In genomic region chr6:43334466-43335095, GRCh38 we compare ENCODE assay signal across 8 cellular contexts. TPM values are rescaled to one million over a fixed set of nuclear protein-coding genes. Genes with fewer than 3 reads are reported as not detected.
A peak's percentile ranks its signal among the peaks of the same experiment; 100 is the strongest.
DNase-seq lines count a peak whose midpoint lies in the region; ATAC-seq, FAIRE-seq and TF ChIP-seq lines count a peak whose summit lies in the region.

No MANE protein-coding gene starts in this region.

- ATAC-seq in A549: peak; percentile 81 to 90; a peak in 5 of 6 replicates

- peak; percentile 45 to 54; a peak in 4 of 5 replicates for TF ChIP-seq RAD21 in A549 (conservative IDR thresholded peaks at IDR 0.05 in 1 of 2, IDR thresholded peaks at IDR 0.05 in 1 of 2)

- no peak for TF ChIP-seq EP300 in A549 (IDR thresholded peaks at IDR 0.05)

- peak; percentile 25 to 62 for DNase-seq in A549 (ENCODE audit: low read depth in 1 of 2, low spot score in 1 of 2)
- peak; percentile 44 for DNase-seq in NCI-H82 treated with DMSO at 0.1 percent for 48 hours (lab: John Stamatoyannopoulos, UW; ENCODE audit: unreplicated experiment)
- DNase-seq in choroid plexus epithelial cell (ENCODE audit: low read depth): peak; percentile 79
- DNase-seq in mesothelial cell of epicardium (ENCODE audit: low spot score in 2 of 2, unreplicated experiment in 2 of 2): no peak
- no peak for DNase-seq in stimulated activated CD4-positive, alpha-beta T cell treated with anti-CD3 and anti-CD28 coated beads, Interleukin-2, amount 100 ng/mL, for 24 hours
- no peak for DNase-seq in COLO668 (lab: John Stamatoyannopoulos, UW; ENCODE audit: unreplicated experiment)
- no peak for DNase-seq in 8988T

- no peaks in the 10 kb centered on the region for H3K9me3 Mint-ChIP-seq in mesothelial cell of epicardium

- H3K36me3 Mint-ChIP-seq in mesothelial cell of epicardium: peaks cover 3% of the 10 kb centered on the region

- WGBS in A549 (ENCODE audit: missing lambda C conversion rate): 24% methylated on average over 2 of the region's 2 CpGs

- no peak overlapping the region for H3K27ac Mint-ChIP-seq in mesothelial cell of epicardium

- peaks cover 6% of the 10 kb centered on the region for H3K4me1 Mint-ChIP-seq in mesothelial cell of epicardium

- no peak for FAIRE-seq in A549 (lab: Jason Lieb, UNC)

- TF ChIP-seq POLR2A in A549 (IDR thresholded peaks at IDR 0.05; ENCODE audit: low read length): no peak

- H3K4me1 ChIP-seq in A549: no peaks in the 10 kb centered on the region

- no peak overlapping the region for H3K27ac ChIP-seq in A549

- CTCF ChIA-PET in A549 (lab: Yijun Ruan, JAX): interaction anchor here (0.6 to 3.6 kb wide), 27 partner anchors 9 to 390 kb away, joined by 3 to 38 read pairs (median 6); partner anchors contain the start of genes CRIP3 and DNPH1

- H3K4me2 ChIP-seq in A549: no peak overlapping the region

- no peak overlapping the region for H3K4me3 Mint-ChIP-seq in mesothelial cell of epicardium

- TF ChIP-seq CTCF in A549 (IDR thresholded peaks at IDR 0.05) (peak; percentile 59), GM12873 (IDR thresholded peaks at IDR 0.05; ENCODE audit: insufficient read depth, low read depth, low read length, missing control alignments) (peak; percentile 39), choroid plexus epithelial cell (conservative IDR thresholded peaks at IDR 0.05; ENCODE audit: low read depth, low read length) (peak; percentile 71), mesothelial cell of epicardium (IDR thresholded peaks at IDR 0.05; ENCODE audit: unreplicated experiment) (peak; percentile 58)

- H3K9me3 ChIP-seq in A549: no peaks in the 10 kb centered on the region

- POLR2A ChIA-PET in A549 (lab: Yijun Ruan, JAX): interaction anchor here (1.3 kb wide), 1 partner anchor 26 kb away, joined by 3 read pairs; the partner anchor contains the start of gene CRIP3

- no peaks in the 10 kb centered on the region for H3K27me3 Mint-ChIP-seq in mesothelial cell of epicardium (ENCODE audit: low read depth)

- H3K4me3 ChIP-seq in A549 (no peak overlapping the region), choroid plexus epithelial cell (ENCODE audit: low read depth, low read length) (no peak overlapping the region)

TF ChIP-seq in A549, 52 proteins besides CTCF, POLR2A, EP300 and RAD21:
- TF ChIP-seq ESRRA (IDR thresholded peaks at IDR 0.05; ENCODE audit: borderline replicate concordance, low read length) (no peak), SMC3 (IDR thresholded peaks at IDR 0.05) (peak; percentile 75)
TF ChIP-seq in A549: peak in this region for 1.

RNA-seq across cellular contexts. Expression of gene CRIP3, which starts 26.0 kb away (rescaled TPM):
- polyA plus RNA-seq in A549 (2011; rRNA removed) (1.3 and 2.6 TPM in 2 replicates), A549 (2017; fragmentation: RNase III; extraction: RNeasy Plus Mini Kit Qiagen cat#74134 plus additional on column Dnase treatment) (2.1 to 2.8 TPM (median 2.4 TPM) in 3 replicates)
- 0.70 and 0.74 TPM in 2 replicates for polyA plus RNA-seq in A549 (2012; cell fraction: cytosol; rRNA removed)
- 1.8 and 2.4 TPM in 2 replicates for polyA plus RNA-seq in A549 (2012; cell fraction: nucleus; rRNA removed)
- 1.8 and 2.9 TPM in 2 replicates for polyA minus RNA-seq in A549 (2011; rRNA and poly(A)+ RNA removed)
- total RNA-seq in mesothelial cell of epicardium: 2.2 to 3.4 TPM (median 2.9 TPM) in 3 replicates

RNA-seq across cellular contexts. Expression of gene ZNF318, which starts 34.9 kb away (rescaled TPM):
- polyA plus RNA-seq in A549 (2011; rRNA removed) (9.2 and 10.3 TPM in 2 replicates), A549 (2017; fragmentation: RNase III; extraction: RNeasy Plus Mini Kit Qiagen cat#74134 plus additional on column Dnase treatment) (4.3 to 5.0 TPM (median 4.7 TPM) in 3 replicates)
- polyA plus RNA-seq in A549 (2012; cell fraction: cytosol; rRNA removed): 2.9 and 3.9 TPM in 2 replicates
- 3.9 and 4.1 TPM in 2 replicates for polyA plus RNA-seq in A549 (2012; cell fraction: nucleus; rRNA removed)
- polyA minus RNA-seq in A549 (2011; rRNA and poly(A)+ RNA removed): 17.9 and 18.2 TPM in 2 replicates
- total RNA-seq in mesothelial cell of epicardium: 26.9 to 29.0 TPM (median 28.1 TPM) in 3 replicates

RNA-seq across cellular contexts. Expression of gene SLC22A7, which starts 36.5 kb away (rescaled TPM):
- polyA plus RNA-seq in A549 (2011; rRNA removed): not detected in 2 replicates
- polyA plus RNA-seq in A549 (2012; cell fraction: cytosol; rRNA removed): not detected in 2 replicates
- not detected in 2 replicates for polyA plus RNA-seq in A549 (2012; cell fraction: nucleus; rRNA removed)
- not detected in 3 replicates for polyA plus RNA-seq in A549 (2017; fragmentation: RNase III; extraction: RNeasy Plus Mini Kit Qiagen cat#74134 plus additional on column Dnase treatment)
- not detected in 2 replicates for polyA minus RNA-seq in A549 (2011; rRNA and poly(A)+ RNA removed)
- not detected in 3 replicates for total RNA-seq in mesothelial cell of epicardium

Comparison
In these comparisons a context has a peak if more than half of its experiments do, and no peak if none do; other contexts are left out.
1. DNase-seq: peak in A549 (2 of 2), NCI-H82 treated with DMSO at 0.1 percent for 48 hours (single experiment) and choroid plexus epithelial cell (single experiment); none in mesothelial cell of epicardium (0 of 2), stimulated activated CD4-positive, alpha-beta T cell treated with anti-CD3 and anti-CD28 coated beads, Interleukin-2, amount 100 ng/mL, for 24 hours (0 of 2), COLO668 (single experiment) and 8988T (single experiment).
2. Peak in every context shown above with its lines, with median percentiles within 50 percentile points of each other: CTCF ChIP-seq.